ENCODE assay signal across 14 cellular contexts in genomic region chr12:65368071-65368470, GRCh38.
A peak's percentile ranks its signal among the peaks of the same experiment; 100 is the strongest.
DNase-seq lines count a peak whose midpoint lies in the region; TF ChIP-seq lines count a peak whose summit lies in the region.
"Had no signal": no experiment of that assay in that cellular context is flagged by ENCODE, and none has a peak within 500 bp of the region (broad histone marks: within the 10 kb centered on the region; RNA-seq: fewer than 3 reads in every experiment).

No MANE protein-coding gene starts in this region.

- no peak overlapping the region for H3K4me3 Mint-ChIP-seq in nephron progenitor cell
- H3K4me3 Mint-ChIP-seq: CD4-positive, alpha-beta T cell; H9 had no signal

- peak overlapping the region; percentile 25 for H3K27ac Mint-ChIP-seq in nephron progenitor cell
- H3K27ac Mint-ChIP-seq: CD4-positive, alpha-beta T cell; H9 had no signal

- no peak for TF ChIP-seq CTCF in nephron progenitor cell (IDR thresholded peaks at IDR 0.05)

- no peaks in the 10 kb centered on the region for H3K9me3 Mint-ChIP-seq in nephron progenitor cell
- H3K9me3 Mint-ChIP-seq: CD4-positive, alpha-beta T cell; H9 had no signal

- peak; percentile 4 for DNase-seq in NCI-H2171 treated with DMSO at 0.1 percent for 48 hours (lab: John Stamatoyannopoulos, UW)
- DNase-seq in NCI-H2171 (lab: John Stamatoyannopoulos, UW), result no peak
- DNase-seq in astrocyte of the hippocampus (ENCODE audit: low read depth, low spot score), result peak; percentile 28
- DNase-seq in nephron progenitor cell, result no peak
- DNase-seq in activated CD8-positive, alpha-beta memory T cell treated with anti-CD3 and anti-CD28 coated beads, Interleukin-2, amount 50 U/mL, for 4 hours, result no peak
- no peak for DNase-seq in NCI-H1105 treated with DMSO at 0.1 percent for 48 hours (lab: John Stamatoyannopoulos, UW)
- DNase-seq in NCI-H1092 treated with DMSO at 0.1 percent for 48 hours (lab: John Stamatoyannopoulos, UW), result no peak
- DNase-seq: 8988T; ACHN; Calu3; CD4-positive, alpha-beta T cell; DMS 273 treated with DMSO at 0.1 percent for 48 hours; GOT3; H9 had no signal

- H3K27me3 Mint-ChIP-seq in nephron progenitor cell (ENCODE audit: low read depth, poor library complexity), result no peaks in the 10 kb centered on the region
- H3K27me3 Mint-ChIP-seq: CD4-positive, alpha-beta T cell had no signal

- peaks cover 5% of the 10 kb centered on the region for H3K4me1 Mint-ChIP-seq in nephron progenitor cell

- no peaks in the 10 kb centered on the region for H3K36me3 Mint-ChIP-seq in nephron progenitor cell (ENCODE audit: low read depth)

Comparison
In these comparisons a context has a peak if more than half of its experiments do, and no peak if none do; other contexts are left out.
1. DNase-seq: peak in NCI-H2171 treated with DMSO at 0.1 percent for 48 hours (single experiment) and astrocyte of the hippocampus (single experiment); none in NCI-H2171 (single experiment), nephron progenitor cell (single experiment), activated CD8-positive, alpha-beta memory T cell treated with anti-CD3 and anti-CD28 coated beads, Interleukin-2, amount 50 U/mL, for 4 hours (single experiment), NCI-H1105 treated with DMSO at 0.1 percent for 48 hours (single experiment) and NCI-H1092 treated with DMSO at 0.1 percent for 48 hours (single experiment).